8 cellular contexts compared by ENCODE assay signal in genomic region chr3:194204036-194204792, GRCh38.
DNase-seq lines count a peak whose midpoint lies in the region; ATAC-seq, FAIRE-seq and TF ChIP-seq lines count a peak whose summit lies in the region.

No MANE protein-coding gene starts in this region.

- H3K4me3 ChIP-seq in NT2/D1 (ENCODE audit: insufficient read length, low read depth) = peak overlapping the region; percentile 38
- peak overlapping the region; percentile 19 to 61 (median 32) for H3K4me3 ChIP-seq in H1 (ENCODE audit: extremely low read depth in 1 of 4, insufficient read depth in 2 of 4, low read depth in 3 of 4, low read length in 4 of 4)
- H3K4me3 ChIP-seq in pancreas = peak overlapping the region in 2 of 4 donors; percentile 18 to 43

- H3K36me3 ChIP-seq in NT2/D1 (ENCODE audit: insufficient read depth, insufficient read length, low read length) (no peaks in the 10 kb centered on the region), H1 (ENCODE audit: control insufficient read depth in 2 of 4, insufficient read depth in 4 of 4, low read length in 3 of 4) (no peaks in the 10 kb centered on the region), pancreas (no peaks in the 10 kb centered on the region)

- H3K79me1 ChIP-seq in H1 (ENCODE audit: low read depth, low read length) = no peaks in the 10 kb centered on the region

- no peak overlapping the region for H3K27ac ChIP-seq in H1 (ENCODE audit: low read depth, low read length)
- peak overlapping the region in 3 of 4 donors; percentile 3 to 57 (median 30) for H3K27ac ChIP-seq in pancreas

- H3K9ac ChIP-seq in NT2/D1 (ENCODE audit: insufficient read length, low read depth) (peak overlapping the region; percentile 52), H1 (replicated peaks in 1 of 4; ENCODE audit: extremely low read depth in 1 of 4, low read depth in 3 of 4, low read length in 3 of 4) (no peak overlapping the region; a peak in 1 of 7 replicates)

- ATAC-seq in pancreas (peak in 3 of 4 donors; percentile 31 to 49 (median 35)), GM19328 (IDR thresholded peaks at IDR 0.05; ENCODE audit: unreplicated experiment) (no peak)

- H3K23me2 ChIP-seq in H1 (ENCODE audit: low read depth, low read length) = peaks cover 10% of the 10 kb centered on the region; the same call in 1 of the 2 replicates

- no peaks in the 10 kb centered on the region for H4K20me1 ChIP-seq in H1 (replicated peaks in 1 of 2; ENCODE audit: control insufficient read depth in 1 of 2, insufficient read depth in 2 of 2, low read length in 2 of 2)

- no peak overlapping the region for H2BK20ac ChIP-seq in H1 (ENCODE audit: low read length)

- peak overlapping the region; percentile 75; the same call in 1 of the 2 replicates for H3K18ac ChIP-seq in H1 (ENCODE audit: extremely low read depth, low read length)

- H3K9me3 ChIP-seq in NT2/D1 (ENCODE audit: insufficient read depth, low read length) (no peaks in the 10 kb centered on the region), H1 (ENCODE audit: insufficient read depth in 2 of 2, low read depth in 1 of 2, low read length in 1 of 2) (no peaks in the 10 kb centered on the region), pancreas (no peaks in the 10 kb centered on the region)

- no peak overlapping the region for H2BK12ac ChIP-seq in H1 (ENCODE audit: low read depth, low read length)

- peak; percentile 41 for DNase-seq in activated T-cell treated with anti-CD3 and anti-CD28 coated beads, Interleukin-2, amount 50 U/mL, for 1 hour
- DNase-seq in activated T-cell treated with anti-CD3 and anti-CD28 coated beads for 4 hours (no peak), NT2/D1 (ENCODE audit: low read depth, low spot score) (no peak), H1 (ENCODE audit: low read depth in 1 of 2, low spot score in 2 of 2) (peak in 1 of 2 experiments; percentile 65), pancreas (peak in 3 of 6 donors; percentile 29 to 70 (median 43)), GM19239 (ENCODE audit: insufficient read length, low spot score) (no peak), middle frontal gyrus (ENCODE audit: extremely low spot score, low spot score) (no peak)

- no peak for TF ChIP-seq CTCF in H1 (IDR thresholded peaks at IDR 0.05; ENCODE audit: control extremely low read depth in 1 of 3, insufficient read depth in 1 of 3, low read depth in 1 of 3, low read length in 3 of 3)
- no peak for TF ChIP-seq CTCF in pancreas (IDR thresholded peaks at IDR 0.05)

- no peak for FAIRE-seq in H1 (lab: Jason Lieb, UNC)
- FAIRE-seq in pancreas (lab: Jason Lieb, UNC) = no peak
- no peak for FAIRE-seq in GM19239 (lab: Jason Lieb, UNC)

- no peak for TF ChIP-seq EP300 in H1 (IDR thresholded peaks at IDR 0.05; ENCODE audit: borderline replicate concordance in 1 of 2, low read depth in 2 of 2, low read length in 2 of 2)

- H2BK15ac ChIP-seq in H1 (ENCODE audit: low read length) = no peak overlapping the region

- H3K27me3 ChIP-seq in NT2/D1 (ENCODE audit: insufficient read depth, insufficient read length) (peaks cover 22% of the 10 kb centered on the region), H1 (replicated peaks in 1 of 4; ENCODE audit: control insufficient read depth in 3 of 4, extremely low read depth in 1 of 4, insufficient read depth in 3 of 4, low read length in 3 of 4) (peaks cover 0 to 16% (median 12%) of the 10 kb centered on the region in 4 experiments; a peak in 5 of 7 replicates), pancreas (no peaks in the 10 kb centered on the region)

- 3% methylated on average over 48 of the region's 70 CpGs; no CpG with 5 or more reads in 1 of the 2 experiments for WGBS in H1 (ENCODE audit: extremely low coverage in 1 of 2, insufficient coverage in 1 of 2, insufficient read length in 1 of 2, insufficient replicate concordance in 2 of 2, low coverage in 1 of 2, low lambda C conversion rate in 2 of 2, missing lambda C conversion rate in 1 of 2), 2 experiments
- 6 to 14% methylated on average over 42 to 70 of the region's 70 CpGs for WGBS in pancreas, 2 donors

- H2AFZ ChIP-seq in H1 (ENCODE audit: low read length) = 0 out of 2 replicates have a peak overlapping the region, but pooled peaks have one; percentile 11

- H3K79me2 ChIP-seq in H1 (ENCODE audit: control insufficient read depth in 1 of 2, insufficient read depth in 2 of 2, low read length in 2 of 2) = no peaks in the 10 kb centered on the region

- no peak overlapping the region for H3K23ac ChIP-seq in H1 (ENCODE audit: insufficient read length)

- CTCF ChIA-PET in H1 (lab: Charles Lee; ENCODE audit: partially characterized antibody) = interaction anchor here (1.0 to 1.5 kb wide), 5 partner anchors 10 to 423 kb away, joined by 3 to 5 read pairs (median 3); no protein-coding TSS in a partner anchor

- no peak overlapping the region for H3K56ac ChIP-seq in H1 (replicated peaks; ENCODE audit: insufficient read length, low read depth, low read length)

- no peak overlapping the region for H2AK5ac ChIP-seq in H1 (ENCODE audit: low read depth, low read length)

- no peak overlapping the region for H4K5ac ChIP-seq in H1 (ENCODE audit: insufficient read length, low read depth, low read length)

- no peak overlapping the region for H4K91ac ChIP-seq in H1 (replicated peaks; ENCODE audit: insufficient read length, low read length)

- intact Hi-C loops in pancreas (cut with DNase I) = no loop called here

- 0 out of 3 replicates have a peak, but pooled peaks of 1 of the 2 experiments have one; percentile 37 for TF ChIP-seq POLR2A in H1 (IDR thresholded peaks at IDR 0.05; ENCODE audit: control extremely low read depth in 1 of 2, low read depth in 2 of 2, low read length in 2 of 2)

- POLR2A ChIA-PET in H1 (lab: Charles Lee; ENCODE audit: partially characterized antibody) = interaction anchor here (0.6 to 1.0 kb wide), 2 partner anchors 8 to 104 kb away, joined by 3 read pairs; no protein-coding TSS in a partner anchor

- no peak overlapping the region for H3K14ac ChIP-seq in H1 (ENCODE audit: insufficient read length)

- H2BK120ac ChIP-seq in H1 (replicated peaks; ENCODE audit: low read depth, low read length) = no peak overlapping the region

- no peak overlapping the region for H3K4ac ChIP-seq in H1 (replicated peaks; ENCODE audit: insufficient read length, low read depth, low read length)

- peaks cover 8% of the 10 kb centered on the region for H3K4me1 ChIP-seq in NT2/D1 (ENCODE audit: insufficient read depth, insufficient read length)
- peaks cover 7 to 15% (median 11%) of the 10 kb centered on the region in 4 experiments; a peak in 6 of 7 replicates for H3K4me1 ChIP-seq in H1 (replicated peaks in 1 of 4; ENCODE audit: control insufficient read depth in 3 of 4, insufficient read depth in 4 of 4, low read length in 3 of 4)
- peaks cover 0 to 3% (median 0%) of the 10 kb centered on the region in 3 donors for H3K4me1 ChIP-seq in pancreas

- no peak for TF ChIP-seq RAD21 in H1 (IDR thresholded peaks at IDR 0.05 in 1 of 2, conservative IDR thresholded peaks at IDR 0.05 in 1 of 2; ENCODE audit: low read depth in 2 of 2, low read length in 2 of 2)

- H2BK5ac ChIP-seq in H1 (ENCODE audit: low read depth, low read length) = no peak overlapping the region; the same call in 1 of the 2 replicates

- peak overlapping the region; percentile 49 to 69 for H3K4me2 ChIP-seq in H1 (ENCODE audit: insufficient read depth in 1 of 2, low read depth in 2 of 2, low read length in 2 of 2)

- peak overlapping the region; percentile 64; the same call in 1 of the 2 replicates for H4K8ac ChIP-seq in H1 (ENCODE audit: extremely low read depth, insufficient read depth, low read length)

TF ChIP-seq in H1, 55 proteins besides CTCF, POLR2A, EP300 and RAD21:
- peak; percentile 73; the same call in 1 of the 2 replicates for TF ChIP-seq RBBP5 (IDR thresholded peaks at IDR 0.05; ENCODE audit: borderline replicate concordance, low read depth, low read length)
- no peak for TF ChIP-seq EZH2 (IDR thresholded peaks at IDR 0.05; ENCODE audit: low read depth, low read length, severe bottlenecking)
- peak; percentile 2 for TF ChIP-seq ASH2L (IDR thresholded peaks at IDR 0.05; ENCODE audit: low read length)
- TF ChIP-seq PHF8 (conservative IDR thresholded peaks at IDR 0.05; ENCODE audit: low read depth, low read length) = peak; percentile 22; the same call in 1 of the 2 replicates
- peak; percentile 44; the same call in 1 of the 2 replicates for TF ChIP-seq EGR1 (IDR thresholded peaks at IDR 0.05; ENCODE audit: borderline replicate concordance, low read depth, low read length)
- no peak for TF ChIP-seq SP4 (IDR thresholded peaks at IDR 0.05; ENCODE audit: low read length)
- TF ChIP-seq KDM4A (IDR thresholded peaks at IDR 0.05; ENCODE audit: low read depth, low read length, severe bottlenecking) = peak; percentile 74
